Comparison of ENCODE assay signal across 9 cellular contexts in genomic region chr20:18401305-18401704, GRCh38.
"Had no signal": no experiment of that assay in that cellular context is flagged by ENCODE, and none has a peak within 500 bp of the region (broad histone marks: within the 10 kb centered on the region; RNA-seq: fewer than 3 reads in every experiment).

No MANE protein-coding gene starts in this region.

- H3K4me3 Mint-ChIP-seq: H9, HFFc6, IgD-negative memory B cell had no signal

- H3K27ac Mint-ChIP-seq: H9, HFFc6 had no signal

- H2AFZ ChIP-seq: GM23248 had no signal

- FAIRE-seq: H1, H54, HTR-8/SVneo had no signal

- H3K9me3 Mint-ChIP-seq: HFFc6 had no signal

- DNase-seq: GM23248, H9, HCEC 1CT, HFFc6, KBM-7 had no signal

- H3K27me3 Mint-ChIP-seq: IgD-negative memory B cell had no signal

- H3K4me3 ChIP-seq: GM23248 had no signal

- H3K27ac ChIP-seq: GM23248 had no signal

- H3K9ac ChIP-seq: GM23248 had no signal
